Comparison of ENCODE assay signal across 1 cellular context in genomic region chr3:134381836-134382442, GRCh38.
TF ChIP-seq lines count a peak whose summit lies in the region.

No MANE protein-coding gene starts in this region.

TF ChIP-seq in H1, 55 proteins besides CTCF, POLR2A, EP300 and RAD21 (continued from another document):
- no peak for TF ChIP-seq BCL11A (IDR thresholded peaks at IDR 0.05; ENCODE audit: low read depth in 2 of 2, low read length in 2 of 2)
- TF ChIP-seq POU5F1 (IDR thresholded peaks at IDR 0.05; ENCODE audit: low read depth, low read length): no peak
- no peak for TF ChIP-seq GTF2F1 (IDR thresholded peaks at IDR 0.05; ENCODE audit: borderline replicate concordance, low read depth, low read length)
- TF ChIP-seq KDM1A (IDR thresholded peaks at IDR 0.05; ENCODE audit: borderline replicate concordance, low read length): no peak
- no peak for TF ChIP-seq BRCA1 (IDR thresholded peaks at IDR 0.05; ENCODE audit: low read depth, low read length)
- TF ChIP-seq RFX5 (IDR thresholded peaks at IDR 0.05; ENCODE audit: borderline replicate concordance, low read depth, low read length): no peak
- TF ChIP-seq TEAD4 (IDR thresholded peaks at IDR 0.05; ENCODE audit: low read depth, low read length): no peak
- no peak for TF ChIP-seq EZH2 (IDR thresholded peaks at IDR 0.05; ENCODE audit: low read depth, low read length, severe bottlenecking)
- TF ChIP-seq TCF12 (IDR thresholded peaks at IDR 0.05; ENCODE audit: low read depth, low read length): no peak
- TF ChIP-seq KDM5A (IDR thresholded peaks at IDR 0.05; ENCODE audit: low read length): no peak
- no peak for TF ChIP-seq SAP30 (IDR thresholded peaks at IDR 0.05; ENCODE audit: insufficient read depth, insufficient replicate concordance, low read length)
- no peak for TF ChIP-seq JUN (IDR thresholded peaks at IDR 0.05; ENCODE audit: low read depth, low read length)
- no peak for TF ChIP-seq JUND (IDR thresholded peaks at IDR 0.05; ENCODE audit: low read length)
- TF ChIP-seq SUZ12 (IDR thresholded peaks at IDR 0.05; ENCODE audit: low read length): no peak
- TF ChIP-seq PHF8 (conservative IDR thresholded peaks at IDR 0.05; ENCODE audit: low read depth, low read length): no peak
- no peak for TF ChIP-seq RBBP5 (IDR thresholded peaks at IDR 0.05; ENCODE audit: borderline replicate concordance, low read depth, low read length)
